In genomic region chr7:101687791-101688182, GRCh38 we compare ENCODE assay signal across 3 cellular contexts.
TF ChIP-seq lines count a peak whose summit lies in the region.

No MANE protein-coding gene starts in this region.

TF ChIP-seq in SK-N-SH, 30 proteins besides CTCF, POLR2A, EP300 and RAD21 (continues in another document):
- TF ChIP-seq POLR2AphosphoS5 (IDR thresholded peaks at IDR 0.05; ENCODE audit: low read depth, low read length) (no peak), CHD2 (IDR thresholded peaks at IDR 0.05; ENCODE audit: low read length, partially characterized antibody) (no peak), SMC3 (IDR thresholded peaks at IDR 0.05; ENCODE audit: low read depth, low read length) (no peak), IRF3 (IDR thresholded peaks at IDR 0.05; ENCODE audit: low read depth, low read length) (no peak), GABPA (IDR thresholded peaks at IDR 0.05; ENCODE audit: low read depth) (no peak), FOXJ3 (CRISPR knock-in tag; IDR thresholded peaks at IDR 0.05) (no peak), MAX (IDR thresholded peaks at IDR 0.05; ENCODE audit: low read depth) (no peak), RFX5 (IDR thresholded peaks at IDR 0.05; ENCODE audit: low read length) (no peak), FOXM1 (IDR thresholded peaks at IDR 0.05; ENCODE audit: low read depth) (no peak), TAF1 (IDR thresholded peaks at IDR 0.05; ENCODE audit: borderline replicate concordance, low read depth, low read length) (no peak), GATA2 (CRISPR knock-in tag; IDR thresholded peaks at IDR 0.05) (no peak)
- TF ChIP-seq, protein P1, sequence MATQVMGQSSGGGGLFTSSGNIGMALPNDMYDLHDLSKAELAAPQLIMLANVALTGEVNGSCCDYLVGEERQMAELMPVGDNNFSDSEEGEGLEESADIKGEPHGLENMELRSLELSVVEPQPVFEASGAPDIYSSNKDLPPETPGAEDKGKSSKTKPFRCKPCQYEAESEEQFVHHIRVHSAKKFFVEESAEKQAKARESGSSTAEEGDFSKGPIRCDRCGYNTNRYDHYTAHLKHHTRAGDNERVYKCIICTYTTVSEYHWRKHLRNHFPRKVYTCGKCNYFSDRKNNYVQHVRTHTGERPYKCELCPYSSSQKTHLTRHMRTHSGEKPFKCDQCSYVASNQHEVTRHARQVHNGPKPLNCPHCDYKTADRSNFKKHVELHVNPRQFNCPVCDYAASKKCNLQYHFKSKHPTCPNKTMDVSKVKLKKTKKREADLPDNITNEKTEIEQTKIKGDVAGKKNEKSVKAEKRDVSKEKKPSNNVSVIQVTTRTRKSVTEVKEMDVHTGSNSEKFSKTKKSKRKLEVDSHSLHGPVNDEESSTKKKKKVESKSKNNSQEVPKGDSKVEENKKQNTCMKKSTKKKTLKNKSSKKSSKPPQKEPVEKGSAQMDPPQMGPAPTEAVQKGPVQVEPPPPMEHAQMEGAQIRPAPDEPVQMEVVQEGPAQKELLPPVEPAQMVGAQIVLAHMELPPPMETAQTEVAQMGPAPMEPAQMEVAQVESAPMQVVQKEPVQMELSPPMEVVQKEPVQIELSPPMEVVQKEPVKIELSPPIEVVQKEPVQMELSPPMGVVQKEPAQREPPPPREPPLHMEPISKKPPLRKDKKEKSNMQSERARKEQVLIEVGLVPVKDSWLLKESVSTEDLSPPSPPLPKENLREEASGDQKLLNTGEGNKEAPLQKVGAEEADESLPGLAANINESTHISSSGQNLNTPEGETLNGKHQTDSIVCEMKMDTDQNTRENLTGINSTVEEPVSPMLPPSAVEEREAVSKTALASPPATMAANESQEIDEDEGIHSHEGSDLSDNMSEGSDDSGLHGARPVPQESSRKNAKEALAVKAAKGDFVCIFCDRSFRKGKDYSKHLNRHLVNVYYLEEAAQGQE (IDR thresholded peaks at IDR 0.05; ENCODE audit: low read depth, low read length): no peak
- TF ChIP-seq, protein P2, sequence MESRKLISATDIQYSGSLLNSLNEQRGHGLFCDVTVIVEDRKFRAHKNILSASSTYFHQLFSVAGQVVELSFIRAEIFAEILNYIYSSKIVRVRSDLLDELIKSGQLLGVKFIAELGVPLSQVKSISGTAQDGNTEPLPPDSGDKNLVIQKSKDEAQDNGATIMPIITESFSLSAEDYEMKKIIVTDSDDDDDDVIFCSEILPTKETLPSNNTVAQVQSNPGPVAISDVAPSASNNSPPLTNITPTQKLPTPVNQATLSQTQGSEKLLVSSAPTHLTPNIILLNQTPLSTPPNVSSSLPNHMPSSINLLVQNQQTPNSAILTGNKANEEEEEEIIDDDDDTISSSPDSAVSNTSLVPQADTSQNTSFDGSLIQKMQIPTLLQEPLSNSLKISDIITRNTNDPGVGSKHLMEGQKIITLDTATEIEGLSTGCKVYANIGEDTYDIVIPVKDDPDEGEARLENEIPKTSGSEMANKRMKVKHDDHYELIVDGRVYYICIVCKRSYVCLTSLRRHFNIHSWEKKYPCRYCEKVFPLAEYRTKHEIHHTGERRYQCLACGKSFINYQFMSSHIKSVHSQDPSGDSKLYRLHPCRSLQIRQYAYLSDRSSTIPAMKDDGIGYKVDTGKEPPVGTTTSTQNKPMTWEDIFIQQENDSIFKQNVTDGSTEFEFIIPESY (IDR thresholded peaks at IDR 0.05; ENCODE audit: borderline replicate concordance, low read depth): no peak

TF ChIP-seq in SK-N-SH treated with all-trans-retinoic acid at 6 μM for 48 hours, 23 proteins besides CTCF, POLR2A, EP300 and RAD21:
- TF ChIP-seq POU6F1 (CRISPR knock-in tag; IDR thresholded peaks at IDR 0.05; ENCODE audit: borderline replicate concordance, low read depth) (no peak), PATZ1 (CRISPR knock-in tag; IDR thresholded peaks at IDR 0.05; ENCODE audit: borderline replicate concordance) (no peak), TSHZ2 (CRISPR knock-in tag; IDR thresholded peaks at IDR 0.05) (no peak), ZFP3 (CRISPR knock-in tag; IDR thresholded peaks at IDR 0.05) (no peak), ESRRG (CRISPR knock-in tag; IDR thresholded peaks at IDR 0.05) (no peak), OSR1 (CRISPR knock-in tag; IDR thresholded peaks at IDR 0.05) (no peak), ARNTL (CRISPR knock-in tag; IDR thresholded peaks at IDR 0.05; ENCODE audit: borderline replicate concordance, low read depth) (no peak), BACH2 (CRISPR knock-in tag; IDR thresholded peaks at IDR 0.05; ENCODE audit: borderline replicate concordance) (no peak), TCF4 (CRISPR knock-in tag; IDR thresholded peaks at IDR 0.05; ENCODE audit: borderline replicate concordance) (no peak)
- TF ChIP-seq, protein P3, sequence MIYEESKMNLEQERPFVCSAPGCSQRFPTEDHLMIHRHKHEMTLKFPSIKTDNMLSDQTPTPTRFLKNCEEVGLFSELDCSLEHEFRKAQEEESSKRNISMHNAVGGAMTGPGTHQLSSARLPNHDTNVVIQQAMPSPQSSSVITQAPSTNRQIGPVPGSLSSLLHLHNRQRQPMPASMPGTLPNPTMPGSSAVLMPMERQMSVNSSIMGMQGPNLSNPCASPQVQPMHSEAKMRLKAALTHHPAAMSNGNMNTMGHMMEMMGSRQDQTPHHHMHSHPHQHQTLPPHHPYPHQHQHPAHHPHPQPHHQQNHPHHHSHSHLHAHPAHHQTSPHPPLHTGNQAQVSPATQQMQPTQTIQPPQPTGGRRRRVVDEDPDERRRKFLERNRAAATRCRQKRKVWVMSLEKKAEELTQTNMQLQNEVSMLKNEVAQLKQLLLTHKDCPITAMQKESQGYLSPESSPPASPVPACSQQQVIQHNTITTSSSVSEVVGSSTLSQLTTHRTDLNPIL (CRISPR knock-in tag; IDR thresholded peaks at IDR 0.05; ENCODE audit: low read depth): no peak
TF ChIP-seq in SK-N-SH treated with all-trans-retinoic acid at 6 μM for 48 hours: peak in this region for 0.

TF ChIP-seq in H1, 55 proteins besides CTCF, POLR2A, EP300 and RAD21:
- TF ChIP-seq FOSL1 (IDR thresholded peaks at IDR 0.05; ENCODE audit: insufficient read depth, low read depth, low read length): no peak
- no peak for TF ChIP-seq JUN (IDR thresholded peaks at IDR 0.05; ENCODE audit: low read depth, low read length)
- TF ChIP-seq BACH1 (IDR thresholded peaks at IDR 0.05; ENCODE audit: low read length): no peak
- no peak for TF ChIP-seq EZH2 (IDR thresholded peaks at IDR 0.05; ENCODE audit: low read depth, low read length, severe bottlenecking)
- no peak for TF ChIP-seq SP2 (IDR thresholded peaks at IDR 0.05; ENCODE audit: low read length)
- no peak for TF ChIP-seq SP4 (IDR thresholded peaks at IDR 0.05; ENCODE audit: low read length)
- TF ChIP-seq GTF2F1 (IDR thresholded peaks at IDR 0.05; ENCODE audit: borderline replicate concordance, low read depth, low read length): no peak
- no peak for TF ChIP-seq SIRT6 (IDR thresholded peaks at IDR 0.05; ENCODE audit: low read length)
- no peak for TF ChIP-seq SP1 (IDR thresholded peaks at IDR 0.05; ENCODE audit: low read depth, low read length)
- TF ChIP-seq NANOG (IDR thresholded peaks at IDR 0.05; ENCODE audit: insufficient read depth, low read depth, low read length, poor library complexity, severe bottlenecking): no peak
- TF ChIP-seq ASH2L (IDR thresholded peaks at IDR 0.05; ENCODE audit: low read length): no peak
- no peak for TF ChIP-seq YY1 (IDR thresholded peaks at IDR 0.05; ENCODE audit: low read depth, low read length)
TF ChIP-seq in H1: peak in this region for 0.
